Comparison of ENCODE assay signal across 9 cellular contexts in genomic region chr3:146625117-146625775, GRCh38. TPM values are rescaled to one million over a fixed set of nuclear protein-coding genes. Genes with fewer than 3 reads are reported as not detected.
DNase-seq lines count a peak whose midpoint lies in the region; ATAC-seq and TF ChIP-seq lines count a peak whose summit lies in the region.
"Had no signal": no experiment of that assay in that cellular context is flagged by ENCODE, and none has a peak within 500 bp of the region (broad histone marks: within the 10 kb centered on the region; RNA-seq: fewer than 3 reads in every experiment).

No MANE protein-coding gene starts in this region.

- H3K27me3 ChIP-seq in mammary epithelial cell (ENCODE audit: insufficient read depth, low read length) = no peaks in the 10 kb centered on the region
- H3K27me3 ChIP-seq in rectal smooth muscle tissue (ENCODE audit: control insufficient read depth, insufficient read depth, low read length) = no peaks in the 10 kb centered on the region

- H3K79me2 ChIP-seq in mammary epithelial cell (ENCODE audit: insufficient read depth, low read length) = no peaks in the 10 kb centered on the region

- in situ Hi-C loops in mammary epithelial cell (cut with MboI; ENCODE audit: low sequenced_read_pairs in 2 of 2) = no loop called here

- H4K20me1 ChIP-seq in mammary epithelial cell (ENCODE audit: insufficient read depth, low read length) = no peaks in the 10 kb centered on the region

- H3K4me3 ChIP-seq in mammary epithelial cell (replicated peaks in 1 of 3; ENCODE audit: insufficient read depth in 1 of 3, low read depth in 2 of 3, low read length in 3 of 3) = no peak overlapping the region
- peak overlapping the region; percentile 17 for H3K4me3 ChIP-seq in rectal smooth muscle tissue (ENCODE audit: low read length)

- dilution Hi-C loops in mammary epithelial cell (cut with HindIII; ENCODE audit: low sequenced_read_pairs) = no loop called here

- peak overlapping the region; percentile 9 for H2AFZ ChIP-seq in mammary epithelial cell (ENCODE audit: low read depth, low read length)

- DNase-seq in mammary epithelial cell (no peak), hepatic stellate cell (ENCODE audit: low spot score) (no peak), NCI-H2029 (lab: John Stamatoyannopoulos, UW) (no peak), NCI-H2029 treated with DMSO at 0.1 percent for 48 hours (lab: John Stamatoyannopoulos, UW) (no peak), SK-N-DZ (ENCODE audit: low spot score) (no peak)

- intact Hi-C loops in mammary epithelial cell (cut with micrococcal nuclease) = no loop called here

- no peak overlapping the region for H3K27ac ChIP-seq in mammary epithelial cell (ENCODE audit: insufficient read depth, low read depth, low read length)
- no peak overlapping the region for H3K27ac ChIP-seq in rectal smooth muscle tissue (ENCODE audit: low read depth, low read length)

- CTCF ChIA-PET in mammary epithelial cell (lab: Charles Lee; ENCODE audit: low non-redundant PET) = no interaction called here

- 94% methylated on average over 3 of the region's 3 CpGs for WGBS in mammary epithelial cell (ENCODE audit: low coverage, missing lambda C conversion rate)

- H3K4me2 ChIP-seq in mammary epithelial cell (ENCODE audit: insufficient read depth, low read depth, low read length) = peak overlapping the region; percentile 20

- H3K9ac ChIP-seq in mammary epithelial cell (ENCODE audit: insufficient read depth, low read length) = no peak overlapping the region
- no peak overlapping the region for H3K9ac ChIP-seq in rectal smooth muscle tissue (ENCODE audit: low read length)

- no TSS peak for BruUV-seq in mammary epithelial cell (replicated peaks; lab: Mats Ljungman, UMichigan)

- no peak for TF ChIP-seq CTCF in mammary epithelial cell (conservative IDR thresholded peaks at IDR 0.05 in 1 of 2, IDR thresholded peaks at IDR 0.05 in 1 of 2; ENCODE audit: extremely low read depth in 1 of 2, insufficient read depth in 1 of 2, low read depth in 1 of 2, low read length in 2 of 2)

- H3K4me1 ChIP-seq in mammary epithelial cell (ENCODE audit: insufficient read depth, low read length) = no peaks in the 10 kb centered on the region
- peaks cover 6% of the 10 kb centered on the region for H3K4me1 ChIP-seq in rectal smooth muscle tissue (ENCODE audit: control insufficient read depth, insufficient read depth, low read length)

- no peaks in the 10 kb centered on the region for H3K36me3 ChIP-seq in mammary epithelial cell (ENCODE audit: insufficient read depth, low read length)
- H3K36me3 ChIP-seq in rectal smooth muscle tissue (ENCODE audit: control insufficient read depth, insufficient read depth, low read length) = no peaks in the 10 kb centered on the region

- no peaks in the 10 kb centered on the region for H3K9me3 ChIP-seq in mammary epithelial cell (replicated peaks; ENCODE audit: insufficient read depth, low read length)

- ATAC-seq in GM18870 (IDR thresholded peaks at IDR 0.05; ENCODE audit: unreplicated experiment) (peak; percentile 85), HG03135 (IDR thresholded peaks at IDR 0.05; ENCODE audit: unreplicated experiment) (peak; percentile 75)

RNA-seq across cellular contexts. Expression of gene PLSCR5, which starts 20.1 kb away (rescaled TPM):
- not detected for total RNA-seq in mammary epithelial cell
- polyA plus RNA-seq in mammary epithelial cell = not detected
- not detected for polyA minus RNA-seq in mammary epithelial cell
- 6.8 and 8.5 TPM in 2 replicates for polyA plus RNA-seq in SK-N-DZ (2014; cell fraction: cytosol; rRNA removed)
- polyA plus RNA-seq in SK-N-DZ (2014; cell fraction: nucleus; rRNA removed) = 2.8 and 4.8 TPM in 2 replicates
- polyA plus RNA-seq: esophagus had no signal
